Comparison of ENCODE assay signal across 9 cellular contexts in genomic region chr10:100364735-100365391, GRCh38. TPM values are rescaled to one million over a fixed set of nuclear protein-coding genes. Genes with fewer than 3 reads are reported as not detected.
DNase-seq lines count a peak whose midpoint lies in the region; ATAC-seq and TF ChIP-seq lines count a peak whose summit lies in the region.
"Had no signal": no experiment of that assay in that cellular context is flagged by ENCODE, and none has a peak within 500 bp of the region (broad histone marks: within the 10 kb centered on the region; RNA-seq: fewer than 3 reads in every experiment).

No MANE protein-coding gene starts in this region.

- TF ChIP-seq POLR2A in right lobe of liver (IDR thresholded peaks at IDR 0.05) = no peak

- 19% methylated on average over 4 of the region's 7 CpGs for WGBS in right lobe of liver (ENCODE audit: insufficient coverage, low coverage, low lambda C conversion rate, missing lambda C conversion rate)
- WGBS in aorta, 2 donors = 21 to 24% methylated on average over 7 of the region's 7 CpGs

- no peak for TF ChIP-seq CTCF in right lobe of liver (IDR thresholded peaks at IDR 0.05)

- H3K36me3 ChIP-seq in right lobe of liver (peaks cover 0 to 15% (median 0%) of the 10 kb centered on the region in 4 donors), aorta (ENCODE audit: control insufficient read depth in 1 of 2, insufficient read depth in 2 of 2, low read length in 1 of 2) (no peaks in the 10 kb centered on the region)

- intact Hi-C loops in right lobe of liver (cut with DNase I) = no loop called here
- intact Hi-C loops in aorta (cut with DNase I) = no loop called here

- H3K27ac ChIP-seq in right lobe of liver (peak overlapping the region; percentile 18 to 57 (median 37)), aorta (ENCODE audit: low read depth in 1 of 2, low read length in 2 of 2) (no peak overlapping the region)
- H3K27ac ChIP-seq: KMS-11 had no signal

- no peaks in the 10 kb centered on the region for H3K9me3 ChIP-seq in right lobe of liver
- no peaks in the 10 kb centered on the region for H3K9me3 ChIP-seq in aorta (ENCODE audit: control insufficient read depth, low read length)

- peak; percentile 60 for DNase-seq in GM04504 (ENCODE audit: low read depth)
- DNase-seq in NCI-H446 treated with DMSO at 0.1 percent for 48 hours (lab: John Stamatoyannopoulos, UW) = peak; percentile 32
- DNase-seq in cerebellar cortex (ENCODE audit: low spot score) = peak; percentile 87
- peak; percentile 86 to 97 (median 93) for DNase-seq in right lobe of liver
- peak in 1 of 2 donors; percentile 83 for DNase-seq in aorta
- no peak for DNase-seq in cerebellar nuclear complex (lab: John Stamatoyannopoulos, UW)
- DNase-seq in GOT3 (lab: John Stamatoyannopoulos, UW) = no peak

- H3K27me3 ChIP-seq in right lobe of liver (no peaks in the 10 kb centered on the region), aorta (ENCODE audit: control insufficient read depth in 1 of 2, insufficient read depth in 2 of 2, low read length in 1 of 2) (no peaks in the 10 kb centered on the region)

- H3K4me1 ChIP-seq in right lobe of liver = peaks cover 0 to 60% (median 14%) of the 10 kb centered on the region in 4 donors
- H3K4me1 ChIP-seq in aorta (ENCODE audit: control insufficient read depth in 1 of 2, insufficient read depth in 2 of 2, low read length in 2 of 2) = no peaks in the 10 kb centered on the region

- H3K4me3 ChIP-seq in right lobe of liver = no peak overlapping the region
- H3K4me3 ChIP-seq in aorta (ENCODE audit: low read length in 2 of 2) = no peak overlapping the region

- ATAC-seq in right lobe of liver = peak; percentile 83 to 91 (median 86)
- peak; percentile 67 for ATAC-seq in aorta (ENCODE audit: low FRiP score)
- no peak for ATAC-seq in GM19324 (IDR thresholded peaks at IDR 0.05; ENCODE audit: low FRiP score, unreplicated experiment)

RNA-seq across cellular contexts. Expression of gene SCD, which starts 17.8 kb away (rescaled TPM):
- 100 to 1,000 TPM in 4 of 6 experiments, 10 to 100 TPM in 2; 38.3 to 599 (median 220) TPM for total RNA-seq in right lobe of liver
- total RNA-seq in aorta = 10 to 100 TPM; 22.7 to 47.3 TPM
- 10 to 100 TPM in 1 of 2 donors, 1 to 10 TPM in 1; 1.6 to 12.6 TPM for polyA plus RNA-seq in aorta

RNA-seq across cellular contexts. Expression of gene PKD2L1, which starts 34.8 kb away (rescaled TPM):
- total RNA-seq in right lobe of liver (under 1 TPM in 3 of 6 experiments, not detected in 3; 0.12 to 0.26 (median 0.22) TPM), aorta (1 to 10 TPM in 1 of 2 donors, under 1 TPM in 1; 0.71 to 1.1 TPM)
- polyA plus RNA-seq in aorta = under 1 TPM; 0.25 to 0.87 TPM

Comparison
In these comparisons a context has a peak if more than half of its experiments do, and no peak if none do; other contexts are left out.
1. DNase-seq: peak in GM04504 (single experiment), NCI-H446 treated with DMSO at 0.1 percent for 48 hours (single experiment), cerebellar cortex (single experiment) and right lobe of liver (3 of 3); none in cerebellar nuclear complex (0 of 2) and GOT3 (single experiment).
2. H3K27ac ChIP-seq: peak in right lobe of liver (3 of 3); none in aorta (0 of 2).